9 cellular contexts compared by ENCODE assay signal in the genomic region with DNA sequence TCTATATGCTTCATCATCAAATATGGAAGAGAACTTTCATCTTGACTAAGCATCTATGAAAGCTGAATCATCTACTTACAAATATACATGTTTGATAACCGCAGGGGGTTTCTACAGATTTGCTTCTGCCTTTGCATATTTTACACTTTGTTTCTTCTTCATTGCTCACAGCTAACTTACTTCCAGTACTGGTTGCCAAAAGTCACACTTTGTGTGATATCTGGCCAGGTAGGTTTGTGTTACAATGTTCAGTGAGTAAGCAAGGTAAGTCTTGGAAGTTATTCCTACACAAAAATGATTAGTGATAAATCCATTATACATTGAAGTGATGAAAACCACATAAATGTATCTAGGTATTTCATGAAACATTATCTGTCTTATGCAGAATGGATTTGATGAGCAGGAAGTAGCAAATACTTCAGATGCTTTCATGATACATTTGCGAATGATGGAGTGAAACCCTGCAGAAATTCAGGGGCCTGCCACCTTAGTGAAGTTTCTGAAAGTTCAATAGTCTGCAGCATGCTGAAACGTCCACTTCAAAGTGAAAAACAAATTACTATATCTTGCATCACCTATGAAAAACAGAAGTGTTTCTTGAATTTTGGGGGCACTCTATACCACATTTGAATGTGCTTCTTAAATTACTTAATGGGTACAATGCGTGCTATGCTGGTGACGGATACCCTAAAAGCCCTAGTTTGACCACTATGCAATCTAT.
A peak's percentile ranks its signal among the peaks of the same experiment; 100 is the strongest.
DNase-seq lines count a peak whose midpoint lies in the region; ATAC-seq lines count a peak whose summit lies in the region.
"Had no signal": no experiment of that assay in that cellular context is flagged by ENCODE, and none has a peak within 500 bp of the region (broad histone marks: within the 10 kb centered on the region; RNA-seq: fewer than 3 reads in every experiment).

No MANE protein-coding gene starts in this region.

- H3K9me3 ChIP-seq in SK-N-MC (ENCODE audit: low read depth, low read length): no peaks in the 10 kb centered on the region

- DNase-seq in SK-N-MC (ENCODE audit: low read depth, low spot score) (no peak), NCI-H1436 treated with DMSO at 0.1 percent for 48 hours (lab: John Stamatoyannopoulos, UW) (no peak), SK-N-DZ (ENCODE audit: low spot score) (no peak), GM19238 (ENCODE audit: insufficient read length, low spot score) (no peak)
- DNase-seq: NCI-H748 treated with DMSO at 0.1 percent for 48 hours had no signal

- 0 out of 2 replicates have a peak overlapping the region, but pooled peaks have one; percentile 16 for H3K27ac ChIP-seq in SK-N-MC

- H3K36me3 ChIP-seq in SK-N-MC (ENCODE audit: insufficient read depth, low read length): no peaks in the 10 kb centered on the region

- no peak overlapping the region for H3K9ac ChIP-seq in SK-N-MC (ENCODE audit: insufficient read length)

- ATAC-seq in GM18868 (IDR thresholded peaks at IDR 0.05; ENCODE audit: unreplicated experiment): peak; percentile 89
- peak; percentile 92 for ATAC-seq in GM21390 (IDR thresholded peaks at IDR 0.05; ENCODE audit: unreplicated experiment)
- peak; percentile 78 for ATAC-seq in HG03045 (IDR thresholded peaks at IDR 0.05; ENCODE audit: unreplicated experiment)
- ATAC-seq: HCT116 had no signal

- no peak overlapping the region for H3K4me3 ChIP-seq in SK-N-MC
